13 cellular contexts compared by ENCODE assay signal in the genomic region with DNA sequence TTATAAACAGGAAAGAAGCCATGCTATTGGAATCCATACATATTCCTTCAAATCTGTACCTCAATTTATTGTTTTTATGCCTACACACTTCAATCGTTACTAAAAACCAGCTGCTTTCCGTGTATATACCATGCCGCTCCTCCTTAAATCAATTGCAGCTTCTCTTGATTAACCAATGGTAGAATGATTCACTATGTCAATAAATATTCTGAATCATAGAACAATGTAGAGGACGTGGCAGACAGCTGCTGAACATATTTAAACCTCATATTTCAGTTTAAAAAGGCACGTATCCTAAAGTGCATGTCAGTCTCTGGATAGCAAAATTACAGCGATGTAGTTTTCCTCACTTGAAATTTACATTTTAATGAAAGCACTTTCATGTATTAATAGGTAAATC.
A peak's percentile ranks its signal among the peaks of the same experiment; 100 is the strongest.
DNase-seq lines count a peak whose midpoint lies in the region; ATAC-seq and TF ChIP-seq lines count a peak whose summit lies in the region.
"Had no signal": no experiment of that assay in that cellular context is flagged by ENCODE, and none has a peak within 500 bp of the region (broad histone marks: within the 10 kb centered on the region; RNA-seq: fewer than 3 reads in every experiment).

No MANE protein-coding gene starts in this region.

- H3K27ac Mint-ChIP-seq in activated naive CD8-positive, alpha-beta T cell, result peak overlapping the region; percentile 75
- H3K27ac Mint-ChIP-seq in activated naive CD8-positive, alpha-beta T cell treated with anti-CD3 and anti-CD28 coated beads for 36 hours, result no peak overlapping the region
- H3K27ac Mint-ChIP-seq in CD14-positive monocyte, result no peak overlapping the region
- H3K27ac Mint-ChIP-seq: immature natural killer cell had no signal

- H3K36me3 Mint-ChIP-seq in activated naive CD8-positive, alpha-beta T cell, result peaks cover 6% of the 10 kb centered on the region
- H3K36me3 Mint-ChIP-seq in activated naive CD8-positive, alpha-beta T cell treated with anti-CD3 and anti-CD28 coated beads for 36 hours, result peaks cover 46% of the 10 kb centered on the region
- no peaks in the 10 kb centered on the region for H3K36me3 Mint-ChIP-seq in CD14-positive monocyte

- no peak overlapping the region for H3K4me3 ChIP-seq in skeletal muscle satellite cell (ENCODE audit: low read length)
- H3K4me3 ChIP-seq: prostate gland had no signal

- intact Hi-C loops in CD14-positive monocyte (cut with micrococcal nuclease), result no loop called here

- no peak overlapping the region for H3K4me3 Mint-ChIP-seq in activated naive CD8-positive, alpha-beta T cell
- no peak overlapping the region for H3K4me3 Mint-ChIP-seq in activated naive CD8-positive, alpha-beta T cell treated with anti-CD3 and anti-CD28 coated beads for 36 hours
- no peak overlapping the region for H3K4me3 Mint-ChIP-seq in CD14-positive monocyte
- H3K4me3 Mint-ChIP-seq: immature natural killer cell had no signal

- no peaks in the 10 kb centered on the region for H3K36me3 ChIP-seq in skeletal muscle satellite cell (ENCODE audit: insufficient read depth, low read length)
- H3K36me3 ChIP-seq: prostate gland had no signal

- no peaks in the 10 kb centered on the region for H3K9me3 Mint-ChIP-seq in activated naive CD8-positive, alpha-beta T cell (ENCODE audit: low read depth)
- H3K9me3 Mint-ChIP-seq in activated naive CD8-positive, alpha-beta T cell treated with anti-CD3 and anti-CD28 coated beads for 36 hours, result peaks cover 22% of the 10 kb centered on the region
- H3K9me3 Mint-ChIP-seq in CD14-positive monocyte, result peaks cover 9 to 18% (median 16%) of the 10 kb centered on the region in 7 donors
- H3K9me3 Mint-ChIP-seq: immature natural killer cell had no signal

- H3K4me2 ChIP-seq in skeletal muscle satellite cell (ENCODE audit: low read length), result peak overlapping the region; percentile 37

- no peak for DNase-seq in activated naive CD8-positive, alpha-beta T cell treated with anti-CD3 and anti-CD28 coated beads for 36 hours
- DNase-seq in NCI-H1417 (lab: John Stamatoyannopoulos, UW), result peak in 2 of 3 experiments; percentile 6 to 75
- peak; percentile 29 for DNase-seq in brain pericyte (ENCODE audit: low read depth, low spot score)
- no peak for DNase-seq in foreskin melanocyte
- no peak for DNase-seq in CD14-positive monocyte (ENCODE audit: low spot score)
- DNase-seq: C1 segment of cervical spinal cord; caudate nucleus; immature natural killer cell; stimulated activated naive CD8-positive, alpha-beta T cell treated with anti-CD3 and anti-CD28 coated beads, Interleukin-15, Interleukin-2, amounts not matched to agents 100 U/mL and 50 U/mL, for 24 hours had no signal

- no peaks in the 10 kb centered on the region for H3K9me3 ChIP-seq in skeletal muscle satellite cell (replicated peaks; ENCODE audit: low read length)
- H3K9me3 ChIP-seq: prostate gland had no signal

- peaks cover 13% of the 10 kb centered on the region for H3K4me1 ChIP-seq in skeletal muscle satellite cell (ENCODE audit: control insufficient read depth, insufficient read depth, low read length)
- H3K4me1 ChIP-seq: prostate gland had no signal

- no peak for TF ChIP-seq CTCF in CD14-positive monocyte (IDR thresholded peaks at IDR 0.05)

- no peak overlapping the region for H3K9ac ChIP-seq in skeletal muscle satellite cell (ENCODE audit: low read depth, low read length)

- H3K27me3 ChIP-seq in skeletal muscle satellite cell (ENCODE audit: control insufficient read depth, insufficient read depth, low read length), result no peaks in the 10 kb centered on the region

- peaks cover 68% of the 10 kb centered on the region for H3K4me1 Mint-ChIP-seq in activated naive CD8-positive, alpha-beta T cell (ENCODE audit: low read depth)
- H3K4me1 Mint-ChIP-seq in activated naive CD8-positive, alpha-beta T cell treated with anti-CD3 and anti-CD28 coated beads for 36 hours, result peaks cover 62% of the 10 kb centered on the region
- H3K4me1 Mint-ChIP-seq in CD14-positive monocyte, result peaks cover 11% of the 10 kb centered on the region

- H3K27me3 Mint-ChIP-seq in activated naive CD8-positive, alpha-beta T cell, result no peaks in the 10 kb centered on the region
- H3K27me3 Mint-ChIP-seq in activated naive CD8-positive, alpha-beta T cell treated with anti-CD3 and anti-CD28 coated beads for 36 hours, result no peaks in the 10 kb centered on the region
- H3K27me3 Mint-ChIP-seq in CD14-positive monocyte (ENCODE audit: low read depth in 3 of 3), result peaks cover 0 to 4% (median 0%) of the 10 kb centered on the region in 3 donors

- no peak for ATAC-seq in GM19455 (IDR thresholded peaks at IDR 0.05; ENCODE audit: unreplicated experiment)

Comparison
In these comparisons a context has a peak if more than half of its experiments do, and no peak if none do; other contexts are left out.
1. DNase-seq: peak in NCI-H1417 (2 of 3) and brain pericyte (single experiment); none in activated naive CD8-positive, alpha-beta T cell treated with anti-CD3 and anti-CD28 coated beads for 36 hours (single experiment), foreskin melanocyte (single experiment) and CD14-positive monocyte (single experiment).